ENCODE assay signal across 8 cellular contexts in genomic region chr9:34522971-34523797, GRCh38. TPM values are rescaled to one million over a fixed set of nuclear protein-coding genes. Genes with fewer than 3 reads are reported as not detected.
A peak's percentile ranks its signal among the peaks of the same experiment; 100 is the strongest.
DNase-seq lines count a peak whose midpoint lies in the region; ATAC-seq and TF ChIP-seq lines count a peak whose summit lies in the region.

Gene ENHO (minus strand): TSS chr9:34522990. CDS start chr9:34521695, 1,295 bp downstream.

- H3K9me3 ChIP-seq in HUES6 (ENCODE audit: control insufficient read depth, insufficient read depth, low read depth, low read length) (no peaks in the 10 kb centered on the region), OCI-LY7 (ENCODE audit: low read length) (no peaks in the 10 kb centered on the region)

- TF ChIP-seq CTCF in OCI-LY7 (conservative IDR thresholded peaks at IDR 0.05; ENCODE audit: low read length): no peak
- no peak for TF ChIP-seq CTCF in epithelial cell of proximal tubule (conservative IDR thresholded peaks at IDR 0.05; ENCODE audit: low read depth, low read length)

- H3K36me3 ChIP-seq in HUES6 (ENCODE audit: control insufficient read depth, insufficient read depth, low read length) (no peaks in the 10 kb centered on the region), OCI-LY7 (ENCODE audit: insufficient read depth, low read length) (no peaks in the 10 kb centered on the region)

- DNase-seq in COLO668 (lab: John Stamatoyannopoulos, UW; ENCODE audit: unreplicated experiment): peak; percentile 91
- peak; percentile 87 for DNase-seq in OCI-LY7 (ENCODE audit: low spot score)
- DNase-seq in activated T-cell treated with anti-CD3 and anti-CD28 coated beads, Interleukin-2, amount 50 U/mL, for 1 hour: peak; percentile 95
- peak; percentile 1 for DNase-seq in epithelial cell of proximal tubule (ENCODE audit: low read depth)
- peak; percentile 90 for DNase-seq in mucosa of gallbladder (ENCODE audit: low spot score)
- DNase-seq in stimulated activated CD8-positive, alpha-beta memory T cell treated with anti-CD3 and anti-CD28 coated beads, Interleukin-2, amount 100 ng/mL, for 48 hours (ENCODE audit: low read depth in 2 of 2): peak; percentile 75 to 87

- CTCF ChIA-PET in OCI-LY7 (lab: Charles Lee; ENCODE audit: unreplicated experiment): no interaction called here

- H3K4me1 ChIP-seq in HUES6 (ENCODE audit: control insufficient read depth, insufficient read depth, low read length) (peaks cover 21% of the 10 kb centered on the region), OCI-LY7 (ENCODE audit: insufficient read depth, low read length, poor library complexity, severe bottlenecking) (peaks cover 12% of the 10 kb centered on the region)

- peak within 1 kb of the TSS; percentile 96 for H2AFZ ChIP-seq in OCI-LY7 (ENCODE audit: low read length)

- no peaks in the 10 kb centered on the region for H3K9me2 ChIP-seq in OCI-LY7 (ENCODE audit: insufficient read depth, low read length)

- H3K27me3 ChIP-seq in HUES6 (ENCODE audit: control insufficient read depth, insufficient read depth, low read length): peaks cover 47% of the 10 kb centered on the region

- H3K27ac ChIP-seq in HUES6 (ENCODE audit: low read depth, low read length) (no peak within 1 kb of the TSS), OCI-LY7 (ENCODE audit: low read depth, low read length, poor library complexity, severe bottlenecking) (no peak within 1 kb of the TSS)

- intact Hi-C loops in OCI-LY7 (cut with micrococcal nuclease; ENCODE audit: unreplicated experiment): no loop called here

- H3K4me2 ChIP-seq in OCI-LY7 (ENCODE audit: low read length): peak within 1 kb of the TSS; percentile 95

- POLR2A ChIA-PET in OCI-LY7 (lab: Charles Lee): interaction anchor here (0.6 kb wide), 1 partner anchor 1050 kb away, joined by 3 read pairs; no protein-coding TSS in a partner anchor

- no peaks in the 10 kb centered on the region for H3K79me2 ChIP-seq in OCI-LY7 (ENCODE audit: insufficient read depth, low read depth, low read length)

- H3K4me3 ChIP-seq in HUES6 (ENCODE audit: low read depth, low read length): peak within 1 kb of the TSS; percentile 73
- peak within 1 kb of the TSS; percentile 62 for H3K4me3 ChIP-seq in OCI-LY7 (ENCODE audit: low read depth, low read length, poor library complexity, severe bottlenecking)
- peak within 1 kb of the TSS; percentile 47 for H3K4me3 ChIP-seq in epithelial cell of proximal tubule (ENCODE audit: low read depth, low read length)

- no peaks in the 10 kb centered on the region for H4K20me1 ChIP-seq in OCI-LY7 (ENCODE audit: insufficient read depth, low read length)

- no TSS peak for BruUV-seq in OCI-LY7 (replicated peaks; lab: Mats Ljungman, UMichigan)

- ATAC-seq in GM21447 (IDR thresholded peaks at IDR 0.05; ENCODE audit: unreplicated experiment): peak; percentile 84

- H3K9ac ChIP-seq in HUES6 (ENCODE audit: low read length): peak within 1 kb of the TSS; percentile 46

RNA-seq across cellular contexts. Expression of gene ENHO, which starts in this region (rescaled TPM):
- not detected in 2 replicates for total RNA-seq in OCI-LY7 (2014; rRNA removed; shearing (Covaris generic))
- 0.46 and 0.91 TPM in 2 replicates for total RNA-seq in OCI-LY7 (2022)
- total RNA-seq in epithelial cell of proximal tubule: 0.22 and 0.75 TPM in 2 replicates
- total RNA-seq in mucosa of gallbladder: 1.7 TPM

Comparison
In these comparisons a context has a peak if more than half of its experiments do, and no peak if none do; other contexts are left out.
1. Peak in DNase-seq, H3K4me3 ChIP-seq and H3K4me2 ChIP-seq in OCI-LY7; RNA of the gene not detected or under 1 TPM.
2. Peak in DNase-seq and H3K4me3 ChIP-seq in epithelial cell of proximal tubule; RNA of the gene not detected or under 1 TPM.
3. DNase-seq: peak in every context shown above with its lines; median percentile 95 in activated T-cell treated with anti-CD3 and anti-CD28 coated beads, Interleukin-2, amount 50 U/mL, for 1 hour; 91 in COLO668; 90 in mucosa of gallbladder; 87 in OCI-LY7; 81 in stimulated activated CD8-positive, alpha-beta memory T cell treated with anti-CD3 and anti-CD28 coated beads, Interleukin-2, amount 100 ng/mL, for 48 hours; 1 in epithelial cell of proximal tubule.